22 cellular contexts compared by ENCODE assay signal in genomic region chr13:108974686-108975085, GRCh38.
"Had no signal": no experiment of that assay in that cellular context is flagged by ENCODE, and none has a peak within 500 bp of the region (broad histone marks: within the 10 kb centered on the region; RNA-seq: fewer than 3 reads in every experiment).

No MANE protein-coding gene starts in this region.

- DNase-seq: activated B cell treated with CpG ODN at 0.5 μM for 24 hours; activated CD4-positive, alpha-beta memory T cell treated with anti-CD3 and anti-CD28 coated beads for 36 hours; activated CD4-positive, alpha-beta T cell treated with anti-CD3 and anti-CD28 coated beads for 1 hour; activated CD4-positive, alpha-beta T cell treated with anti-CD3 and anti-CD28 coated beads, Interleukin-2, amount 10 ng/mL, durations not matched to agents 24 days and 14 days; activated CD8-positive, alpha-beta memory T cell treated with anti-CD3 and anti-CD28 coated beads for 24 hours; activated gamma-delta T cell; activated naive CD4-positive, alpha-beta T cell treated with anti-CD3 and anti-CD28 coated beads for 36 hours; activated T-cell treated with anti-CD3 and anti-CD28 coated beads, Interleukin-2, amount 50 U/mL, for 4 hours; anterior cingulate cortex; cerebellar nuclear complex; Kasumi-1; KBM-7; NCI-H1048; NCI-H1694; NCI-H2029; NCI-H510A treated with DMSO at 0.1 percent for 48 hours; NCI-H69; SHP77; T-helper 17 cell; T-helper 9 cell had no signal

- H3K4me1 ChIP-seq: SJSA1 had no signal

- H3K27ac Mint-ChIP-seq: activated B cell treated with CpG ODN at 0.5 μM for 24 hours; activated CD4-positive, alpha-beta memory T cell treated with anti-CD3 and anti-CD28 coated beads for 36 hours; activated CD4-positive, alpha-beta T cell treated with anti-CD3 and anti-CD28 coated beads, Interleukin-2, amount 10 ng/mL, durations not matched to agents 24 days and 14 days; activated naive CD4-positive, alpha-beta T cell treated with anti-CD3 and anti-CD28 coated beads for 36 hours; activated naive CD8-positive, alpha-beta T cell; T-helper 17 cell had no signal

- H3K4me1 Mint-ChIP-seq: activated B cell treated with CpG ODN at 0.5 μM for 24 hours; activated CD4-positive, alpha-beta T cell treated with anti-CD3 and anti-CD28 coated beads, Interleukin-2, amount 10 ng/mL, durations not matched to agents 24 days and 14 days; T-helper 17 cell had no signal

- H3K4me3 ChIP-seq: SJSA1 had no signal

- H3K36me3 Mint-ChIP-seq: activated naive CD8-positive, alpha-beta T cell had no signal

- H3K4me3 Mint-ChIP-seq: activated B cell treated with CpG ODN at 0.5 μM for 24 hours; activated CD4-positive, alpha-beta memory T cell treated with anti-CD3 and anti-CD28 coated beads for 36 hours; activated CD4-positive, alpha-beta T cell treated with anti-CD3 and anti-CD28 coated beads, Interleukin-2, amount 10 ng/mL, durations not matched to agents 24 days and 14 days; activated naive CD4-positive, alpha-beta T cell treated with anti-CD3 and anti-CD28 coated beads for 36 hours; activated naive CD8-positive, alpha-beta T cell; activated T-cell treated with anti-CD3 and anti-CD28 coated beads, Interleukin-2, amount 50 U/mL, for 4 hours; T-helper 17 cell had no signal

- ATAC-seq: activated T-cell treated with anti-CD3 and anti-CD28 coated beads, Interleukin-2, amount 50 U/mL, for 4 hours; T-helper 17 cell had no signal

- H3K36me3 ChIP-seq: SJSA1 had no signal

- H3K9me3 ChIP-seq: SJSA1 had no signal

- H3K9me3 Mint-ChIP-seq: activated B cell treated with CpG ODN at 0.5 μM for 24 hours; activated CD4-positive, alpha-beta memory T cell treated with anti-CD3 and anti-CD28 coated beads for 36 hours; activated CD4-positive, alpha-beta T cell treated with anti-CD3 and anti-CD28 coated beads, Interleukin-2, amount 10 ng/mL, durations not matched to agents 24 days and 14 days; activated naive CD4-positive, alpha-beta T cell treated with anti-CD3 and anti-CD28 coated beads for 36 hours; activated T-cell treated with anti-CD3 and anti-CD28 coated beads, Interleukin-2, amount 50 U/mL, for 4 hours had no signal

- H3K27ac ChIP-seq: SJSA1 had no signal
